Comparison of ENCODE assay signal across 2 cellular contexts in genomic region chr11:121081320-121081719, GRCh38.
TF ChIP-seq lines count a peak whose summit lies in the region.

No MANE protein-coding gene starts in this region.

TF ChIP-seq in HepG2, 621 proteins besides CTCF, POLR2A, EP300 and RAD21:
- TF ChIP-seq SIN3B (IDR thresholded peaks at IDR 0.05; ENCODE audit: low read length) (no peak), MAFK (conservative IDR thresholded peaks at IDR 0.05 in 1 of 2, IDR thresholded peaks at IDR 0.05 in 1 of 2; ENCODE audit: low read length in 2 of 2) (peak; percentile 98 to 100), MAFF (IDR thresholded peaks at IDR 0.05; ENCODE audit: low read depth, low read length) (peak; percentile 99)

TF ChIP-seq in K562, 482 proteins besides CTCF, POLR2A, EP300 and RAD21:
- no peak for TF ChIP-seq TAF15 (IDR thresholded peaks at IDR 0.05; ENCODE audit: low read depth, low read length)
- no peak for TF ChIP-seq ZNF76 (CRISPR knock-in tag; IDR thresholded peaks at IDR 0.05; ENCODE audit: borderline replicate concordance)
- no peak for TF ChIP-seq ELF1 (tag; IDR thresholded peaks at IDR 0.05)
- peak; percentile 92 for TF ChIP-seq ZNF316 (IDR thresholded peaks at IDR 0.05)
- TF ChIP-seq BACH1 (tag; IDR thresholded peaks at IDR 0.05), result no peak
- TF ChIP-seq ZNF695 (CRISPR knock-in tag; IDR thresholded peaks at IDR 0.05), result no peak
- no peak for TF ChIP-seq ZNF23 (CRISPR knock-in tag; IDR thresholded peaks at IDR 0.05)
- TF ChIP-seq TRIM28 (IDR thresholded peaks at IDR 0.05), result no peak
- peak; percentile 99 for TF ChIP-seq MAFK (IDR thresholded peaks at IDR 0.05; ENCODE audit: low read length)
- TF ChIP-seq NR2C1 (IDR thresholded peaks at IDR 0.05), result no peak
- no peak for TF ChIP-seq NR2C1 (tag; IDR thresholded peaks at IDR 0.05)
- TF ChIP-seq RFX1 (IDR thresholded peaks at IDR 0.05), result no peak
- no peak for TF ChIP-seq PPARD (CRISPR knock-in tag; IDR thresholded peaks at IDR 0.05)
- TF ChIP-seq MAFG (tag; conservative IDR thresholded peaks at IDR 0.05), result peak; percentile 89
- peak; percentile 85 for TF ChIP-seq C11orf30 (IDR thresholded peaks at IDR 0.05; ENCODE audit: low read depth)
- TF ChIP-seq MTF1 (CRISPR knock-in tag; IDR thresholded peaks at IDR 0.05; ENCODE audit: borderline replicate concordance), result no peak
- no peak for TF ChIP-seq GATA2 (CRISPR knock-in tag; IDR thresholded peaks at IDR 0.05)
- TF ChIP-seq TRIM24 (IDR thresholded peaks at IDR 0.05), result no peak
- no peak for TF ChIP-seq MIER1 (IDR thresholded peaks at IDR 0.05; ENCODE audit: low read depth)
- no peak for TF ChIP-seq ZNF140 (CRISPR knock-in tag; IDR thresholded peaks at IDR 0.05)
- TF ChIP-seq HNRNPL (IDR thresholded peaks at IDR 0.05; ENCODE audit: low read depth, low read length), result no peak
- TF ChIP-seq MAFF (IDR thresholded peaks at IDR 0.05; ENCODE audit: low read length), result peak; percentile 97
- no peak for TF ChIP-seq MLX (CRISPR knock-in tag; conservative IDR thresholded peaks at IDR 0.05)
- no peak for TF ChIP-seq STAT5B (CRISPR knock-in tag; IDR thresholded peaks at IDR 0.05)
- TF ChIP-seq IRF2 (CRISPR knock-in tag; IDR thresholded peaks at IDR 0.05), result no peak
- no peak for TF ChIP-seq SMARCE1 (IDR thresholded peaks at IDR 0.05)
- TF ChIP-seq LARP7 (IDR thresholded peaks at IDR 0.05), result no peak
- no peak for TF ChIP-seq HMGN3 (IDR thresholded peaks at IDR 0.05; ENCODE audit: borderline replicate concordance, extremely low read depth, insufficient read length, low read depth, low read length)
TF ChIP-seq in K562: peak in this region for 5.
